In the genomic region with DNA sequence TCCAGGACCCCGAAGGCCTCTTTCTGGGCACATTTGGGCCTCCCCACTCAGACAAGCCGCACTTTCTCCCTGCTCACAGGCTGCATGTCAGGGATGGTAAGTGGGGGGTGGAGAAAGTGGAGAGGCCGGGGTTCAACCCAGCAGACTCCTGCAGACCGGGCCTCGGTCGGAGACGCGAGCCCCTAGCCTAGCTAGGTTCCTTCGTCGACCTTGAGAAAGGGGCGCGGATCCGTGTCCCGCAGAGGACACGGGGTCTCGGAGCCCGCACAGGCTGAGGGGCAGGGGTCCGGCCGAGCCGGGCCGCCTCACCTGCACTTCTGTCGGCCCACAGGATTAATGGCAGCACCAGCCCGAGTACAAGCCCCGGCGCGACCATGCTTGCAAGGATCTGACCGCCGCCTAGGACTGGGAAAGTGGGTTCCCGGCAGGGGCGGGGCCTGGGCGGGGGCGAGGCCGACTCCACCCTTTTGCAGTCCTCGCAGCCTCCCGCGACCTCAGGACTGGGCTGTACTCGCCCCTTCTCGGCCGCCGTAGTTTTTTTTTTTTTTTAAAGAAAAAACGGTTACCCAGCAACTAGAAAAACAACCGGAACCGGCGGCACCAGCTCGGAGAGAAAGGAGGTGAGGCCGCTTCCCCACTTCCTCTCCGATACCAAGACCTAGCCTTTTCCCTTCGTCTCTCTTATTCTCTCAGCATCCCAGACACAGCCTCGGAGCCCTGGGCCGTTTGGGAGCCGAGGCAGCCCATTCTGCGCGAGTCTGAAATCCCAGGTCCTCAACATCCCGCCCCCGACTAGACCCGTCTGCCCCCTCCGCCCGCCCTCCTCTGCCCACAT, we compare ENCODE assay signal across 1 cellular context.
A peak's percentile ranks its signal among the peaks of the same experiment; 100 is the strongest.
TF ChIP-seq lines count a peak whose summit lies in the region.

A gene with protein sequence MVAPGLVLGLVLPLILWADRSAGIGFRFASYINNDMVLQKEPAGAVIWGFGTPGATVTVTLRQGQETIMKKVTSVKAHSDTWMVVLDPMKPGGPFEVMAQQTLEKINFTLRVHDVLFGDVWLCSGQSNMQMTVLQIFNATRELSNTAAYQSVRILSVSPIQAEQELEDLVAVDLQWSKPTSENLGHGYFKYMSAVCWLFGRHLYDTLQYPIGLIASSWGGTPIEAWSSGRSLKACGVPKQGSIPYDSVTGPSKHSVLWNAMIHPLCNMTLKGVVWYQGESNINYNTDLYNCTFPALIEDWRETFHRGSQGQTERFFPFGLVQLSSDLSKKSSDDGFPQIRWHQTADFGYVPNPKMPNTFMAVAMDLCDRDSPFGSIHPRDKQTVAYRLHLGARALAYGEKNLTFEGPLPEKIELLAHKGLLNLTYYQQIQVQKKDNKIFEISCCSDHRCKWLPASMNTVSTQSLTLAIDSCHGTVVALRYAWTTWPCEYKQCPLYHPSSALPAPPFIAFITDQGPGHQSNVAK (minus strand): TSS at position 407 of the 835 bp plus-strand sequence. CDS start 31 bp downstream, at position 376.
A gene (plus strand): TSS at position 572 of the 835 bp plus-strand sequence. CDS start 1,361 bp downstream, outside the sequence.

TF ChIP-seq in H1, 55 proteins besides CTCF, POLR2A, EP300 and RAD21:
- TF ChIP-seq TAF7 (optimal IDR thresholded peaks at IDR 0.05; ENCODE audit: borderline replicate concordance, low read depth, low read length), result peak; percentile 34
- TF ChIP-seq SAP30 (IDR thresholded peaks at IDR 0.05; ENCODE audit: insufficient read depth, insufficient replicate concordance, low read length), result no peak
- TF ChIP-seq POU5F1 (IDR thresholded peaks at IDR 0.05; ENCODE audit: low read depth, low read length), result no peak
- no peak for TF ChIP-seq SP4 (IDR thresholded peaks at IDR 0.05; ENCODE audit: low read length)
- no peak for TF ChIP-seq CTBP2 (IDR thresholded peaks at IDR 0.05; ENCODE audit: borderline replicate concordance, insufficient read depth, insufficient read length, low read length)
- TF ChIP-seq BACH1 (IDR thresholded peaks at IDR 0.05; ENCODE audit: low read length), result no peak
- TF ChIP-seq TAF1 (IDR thresholded peaks at IDR 0.05; ENCODE audit: low read depth, low read length), result peak; percentile 78
- TF ChIP-seq HDAC6 (IDR thresholded peaks at IDR 0.05; ENCODE audit: low read depth, low read length), result no peak
- TF ChIP-seq PHF8 (conservative IDR thresholded peaks at IDR 0.05; ENCODE audit: low read depth, low read length), result peak; percentile 55; the same call in 1 of the 2 replicates
- TF ChIP-seq TEAD4 (IDR thresholded peaks at IDR 0.05; ENCODE audit: low read depth, low read length), result no peak
- TF ChIP-seq EZH2 (IDR thresholded peaks at IDR 0.05; ENCODE audit: low read depth, low read length, severe bottlenecking), result peak; percentile 39
- no peak for TF ChIP-seq NANOG (IDR thresholded peaks at IDR 0.05; ENCODE audit: insufficient read depth, low read depth, low read length, poor library complexity, severe bottlenecking)
- TF ChIP-seq SIX5 (IDR thresholded peaks at IDR 0.05; ENCODE audit: low read depth, low read length), result no peak
- peak; percentile 70 for TF ChIP-seq POLR2AphosphoS5 (IDR thresholded peaks at IDR 0.05; ENCODE audit: low read depth, low read length)
- no peak for TF ChIP-seq GABPA (IDR thresholded peaks at IDR 0.05; ENCODE audit: borderline replicate concordance, insufficient read depth, low read length)
- TF ChIP-seq, protein P1, sequence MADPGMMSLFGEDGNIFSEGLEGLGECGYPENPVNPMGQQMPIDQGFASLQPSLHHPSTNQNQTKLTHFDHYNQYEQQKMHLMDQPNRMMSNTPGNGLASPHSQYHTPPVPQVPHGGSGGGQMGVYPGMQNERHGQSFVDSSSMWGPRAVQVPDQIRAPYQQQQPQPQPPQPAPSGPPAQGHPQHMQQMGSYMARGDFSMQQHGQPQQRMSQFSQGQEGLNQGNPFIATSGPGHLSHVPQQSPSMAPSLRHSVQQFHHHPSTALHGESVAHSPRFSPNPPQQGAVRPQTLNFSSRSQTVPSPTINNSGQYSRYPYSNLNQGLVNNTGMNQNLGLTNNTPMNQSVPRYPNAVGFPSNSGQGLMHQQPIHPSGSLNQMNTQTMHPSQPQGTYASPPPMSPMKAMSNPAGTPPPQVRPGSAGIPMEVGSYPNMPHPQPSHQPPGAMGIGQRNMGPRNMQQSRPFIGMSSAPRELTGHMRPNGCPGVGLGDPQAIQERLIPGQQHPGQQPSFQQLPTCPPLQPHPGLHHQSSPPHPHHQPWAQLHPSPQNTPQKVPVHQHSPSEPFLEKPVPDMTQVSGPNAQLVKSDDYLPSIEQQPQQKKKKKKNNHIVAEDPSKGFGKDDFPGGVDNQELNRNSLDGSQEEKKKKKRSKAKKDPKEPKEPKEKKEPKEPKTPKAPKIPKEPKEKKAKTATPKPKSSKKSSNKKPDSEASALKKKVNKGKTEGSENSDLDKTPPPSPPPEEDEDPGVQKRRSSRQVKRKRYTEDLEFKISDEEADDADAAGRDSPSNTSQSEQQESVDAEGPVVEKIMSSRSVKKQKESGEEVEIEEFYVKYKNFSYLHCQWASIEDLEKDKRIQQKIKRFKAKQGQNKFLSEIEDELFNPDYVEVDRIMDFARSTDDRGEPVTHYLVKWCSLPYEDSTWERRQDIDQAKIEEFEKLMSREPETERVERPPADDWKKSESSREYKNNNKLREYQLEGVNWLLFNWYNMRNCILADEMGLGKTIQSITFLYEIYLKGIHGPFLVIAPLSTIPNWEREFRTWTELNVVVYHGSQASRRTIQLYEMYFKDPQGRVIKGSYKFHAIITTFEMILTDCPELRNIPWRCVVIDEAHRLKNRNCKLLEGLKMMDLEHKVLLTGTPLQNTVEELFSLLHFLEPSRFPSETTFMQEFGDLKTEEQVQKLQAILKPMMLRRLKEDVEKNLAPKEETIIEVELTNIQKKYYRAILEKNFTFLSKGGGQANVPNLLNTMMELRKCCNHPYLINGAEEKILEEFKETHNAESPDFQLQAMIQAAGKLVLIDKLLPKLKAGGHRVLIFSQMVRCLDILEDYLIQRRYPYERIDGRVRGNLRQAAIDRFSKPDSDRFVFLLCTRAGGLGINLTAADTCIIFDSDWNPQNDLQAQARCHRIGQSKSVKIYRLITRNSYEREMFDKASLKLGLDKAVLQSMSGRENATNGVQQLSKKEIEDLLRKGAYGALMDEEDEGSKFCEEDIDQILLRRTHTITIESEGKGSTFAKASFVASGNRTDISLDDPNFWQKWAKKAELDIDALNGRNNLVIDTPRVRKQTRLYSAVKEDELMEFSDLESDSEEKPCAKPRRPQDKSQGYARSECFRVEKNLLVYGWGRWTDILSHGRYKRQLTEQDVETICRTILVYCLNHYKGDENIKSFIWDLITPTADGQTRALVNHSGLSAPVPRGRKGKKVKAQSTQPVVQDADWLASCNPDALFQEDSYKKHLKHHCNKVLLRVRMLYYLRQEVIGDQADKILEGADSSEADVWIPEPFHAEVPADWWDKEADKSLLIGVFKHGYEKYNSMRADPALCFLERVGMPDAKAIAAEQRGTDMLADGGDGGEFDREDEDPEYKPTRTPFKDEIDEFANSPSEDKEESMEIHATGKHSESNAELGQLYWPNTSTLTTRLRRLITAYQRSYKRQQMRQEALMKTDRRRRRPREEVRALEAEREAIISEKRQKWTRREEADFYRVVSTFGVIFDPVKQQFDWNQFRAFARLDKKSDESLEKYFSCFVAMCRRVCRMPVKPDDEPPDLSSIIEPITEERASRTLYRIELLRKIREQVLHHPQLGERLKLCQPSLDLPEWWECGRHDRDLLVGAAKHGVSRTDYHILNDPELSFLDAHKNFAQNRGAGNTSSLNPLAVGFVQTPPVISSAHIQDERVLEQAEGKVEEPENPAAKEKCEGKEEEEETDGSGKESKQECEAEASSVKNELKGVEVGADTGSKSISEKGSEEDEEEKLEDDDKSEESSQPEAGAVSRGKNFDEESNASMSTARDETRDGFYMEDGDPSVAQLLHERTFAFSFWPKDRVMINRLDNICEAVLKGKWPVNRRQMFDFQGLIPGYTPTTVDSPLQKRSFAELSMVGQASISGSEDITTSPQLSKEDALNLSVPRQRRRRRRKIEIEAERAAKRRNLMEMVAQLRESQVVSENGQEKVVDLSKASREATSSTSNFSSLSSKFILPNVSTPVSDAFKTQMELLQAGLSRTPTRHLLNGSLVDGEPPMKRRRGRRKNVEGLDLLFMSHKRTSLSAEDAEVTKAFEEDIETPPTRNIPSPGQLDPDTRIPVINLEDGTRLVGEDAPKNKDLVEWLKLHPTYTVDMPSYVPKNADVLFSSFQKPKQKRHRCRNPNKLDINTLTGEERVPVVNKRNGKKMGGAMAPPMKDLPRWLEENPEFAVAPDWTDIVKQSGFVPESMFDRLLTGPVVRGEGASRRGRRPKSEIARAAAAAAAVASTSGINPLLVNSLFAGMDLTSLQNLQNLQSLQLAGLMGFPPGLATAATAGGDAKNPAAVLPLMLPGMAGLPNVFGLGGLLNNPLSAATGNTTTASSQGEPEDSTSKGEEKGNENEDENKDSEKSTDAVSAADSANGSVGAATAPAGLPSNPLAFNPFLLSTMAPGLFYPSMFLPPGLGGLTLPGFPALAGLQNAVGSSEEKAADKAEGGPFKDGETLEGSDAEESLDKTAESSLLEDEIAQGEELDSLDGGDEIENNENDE (IDR thresholded peaks at IDR 0.05; ENCODE audit: insufficient replicate concordance, low read length), result no peak
- no peak for TF ChIP-seq KDM5A (IDR thresholded peaks at IDR 0.05; ENCODE audit: low read length)
- TF ChIP-seq SIN3A (conservative IDR thresholded peaks at IDR 0.05 in 1 of 2, IDR thresholded peaks at IDR 0.05 in 1 of 2; ENCODE audit: low read depth in 1 of 2, low read length in 2 of 2), result peak in 1 of 2 experiments; percentile 31; a peak in 1 of 4 replicates
- TF ChIP-seq, protein P2, sequence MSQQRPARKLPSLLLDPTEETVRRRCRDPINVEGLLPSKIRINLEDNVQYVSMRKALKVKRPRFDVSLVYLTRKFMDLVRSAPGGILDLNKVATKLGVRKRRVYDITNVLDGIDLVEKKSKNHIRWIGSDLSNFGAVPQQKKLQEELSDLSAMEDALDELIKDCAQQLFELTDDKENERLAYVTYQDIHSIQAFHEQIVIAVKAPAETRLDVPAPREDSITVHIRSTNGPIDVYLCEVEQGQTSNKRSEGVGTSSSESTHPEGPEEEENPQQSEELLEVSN (IDR thresholded peaks at IDR 0.05), result peak; percentile 54
- no peak for TF ChIP-seq CREB1 (IDR thresholded peaks at IDR 0.05)
- TF ChIP-seq, protein P3, sequence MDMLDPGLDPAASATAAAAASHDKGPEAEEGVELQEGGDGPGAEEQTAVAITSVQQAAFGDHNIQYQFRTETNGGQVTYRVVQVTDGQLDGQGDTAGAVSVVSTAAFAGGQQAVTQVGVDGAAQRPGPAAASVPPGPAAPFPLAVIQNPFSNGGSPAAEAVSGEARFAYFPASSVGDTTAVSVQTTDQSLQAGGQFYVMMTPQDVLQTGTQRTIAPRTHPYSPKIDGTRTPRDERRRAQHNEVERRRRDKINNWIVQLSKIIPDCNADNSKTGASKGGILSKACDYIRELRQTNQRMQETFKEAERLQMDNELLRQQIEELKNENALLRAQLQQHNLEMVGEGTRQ (IDR thresholded peaks at IDR 0.05; ENCODE audit: low read length), result no peak
- no peak for TF ChIP-seq MAFK (IDR thresholded peaks at IDR 0.05; ENCODE audit: low read depth, low read length)
- no peak for TF ChIP-seq BCL11A (IDR thresholded peaks at IDR 0.05; ENCODE audit: low read depth in 2 of 2, low read length in 2 of 2)
- peak; percentile 46; the same call in 1 of the 2 replicates for TF ChIP-seq SUZ12 (IDR thresholded peaks at IDR 0.05; ENCODE audit: low read length)
- TF ChIP-seq CHD2 (IDR thresholded peaks at IDR 0.05; ENCODE audit: low read length), result peak; percentile 59; the same call in 1 of the 2 replicates
- no peak for TF ChIP-seq RNF2 (IDR thresholded peaks at IDR 0.05; ENCODE audit: borderline replicate concordance, low read depth, low read length, missing control alignments, poor library complexity, severe bottlenecking)
- TF ChIP-seq YY1 (IDR thresholded peaks at IDR 0.05; ENCODE audit: low read depth, low read length), result no peak; the same call in 1 of the 2 replicates
- TF ChIP-seq HDAC2 (IDR thresholded peaks at IDR 0.05; ENCODE audit: borderline replicate concordance in 1 of 2, low read depth in 2 of 2, low read length in 2 of 2), result no peak
- TF ChIP-seq NRF1 (IDR thresholded peaks at IDR 0.05; ENCODE audit: low read depth, low read length), result no peak
- no peak for TF ChIP-seq CHD1 (IDR thresholded peaks at IDR 0.05; ENCODE audit: low read depth, low read length)
- TF ChIP-seq, protein P4, sequence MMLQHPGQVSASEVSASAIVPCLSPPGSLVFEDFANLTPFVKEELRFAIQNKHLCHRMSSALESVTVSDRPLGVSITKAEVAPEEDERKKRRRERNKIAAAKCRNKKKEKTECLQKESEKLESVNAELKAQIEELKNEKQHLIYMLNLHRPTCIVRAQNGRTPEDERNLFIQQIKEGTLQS (IDR thresholded peaks at IDR 0.05; ENCODE audit: insufficient read depth, low read depth, low read length), result no peak
- peak; percentile 44 for TF ChIP-seq KDM4A (IDR thresholded peaks at IDR 0.05; ENCODE audit: low read depth, low read length, severe bottlenecking)
- TF ChIP-seq GTF2F1 (IDR thresholded peaks at IDR 0.05; ENCODE audit: borderline replicate concordance, low read depth, low read length), result no peak
- TF ChIP-seq EGR1 (IDR thresholded peaks at IDR 0.05; ENCODE audit: borderline replicate concordance, low read depth, low read length), result peak; percentile 35; the same call in 1 of the 2 replicates
- peak; percentile 62 for TF ChIP-seq ASH2L (IDR thresholded peaks at IDR 0.05; ENCODE audit: low read length)
- TF ChIP-seq, protein P5, sequence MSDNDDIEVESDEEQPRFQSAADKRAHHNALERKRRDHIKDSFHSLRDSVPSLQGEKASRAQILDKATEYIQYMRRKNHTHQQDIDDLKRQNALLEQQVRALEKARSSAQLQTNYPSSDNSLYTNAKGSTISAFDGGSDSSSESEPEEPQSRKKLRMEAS (IDR thresholded peaks at IDR 0.05), result no peak; the same call in 1 of the 2 replicates
- no peak for TF ChIP-seq RFX5 (IDR thresholded peaks at IDR 0.05; ENCODE audit: borderline replicate concordance, low read depth, low read length)
- no peak for TF ChIP-seq CBX8 (IDR thresholded peaks at IDR 0.05; ENCODE audit: borderline replicate concordance, low read depth, low read length)
- no peak for TF ChIP-seq RBBP5 (IDR thresholded peaks at IDR 0.05; ENCODE audit: borderline replicate concordance, low read depth, low read length)
- TF ChIP-seq SP1 (IDR thresholded peaks at IDR 0.05; ENCODE audit: low read depth, low read length), result peak; percentile 84
- TF ChIP-seq TBP (IDR thresholded peaks at IDR 0.05; ENCODE audit: low read depth, low read length), result peak; percentile 73
